Comparison of ENCODE assay signal across 8 cellular contexts in the genomic region with DNA sequence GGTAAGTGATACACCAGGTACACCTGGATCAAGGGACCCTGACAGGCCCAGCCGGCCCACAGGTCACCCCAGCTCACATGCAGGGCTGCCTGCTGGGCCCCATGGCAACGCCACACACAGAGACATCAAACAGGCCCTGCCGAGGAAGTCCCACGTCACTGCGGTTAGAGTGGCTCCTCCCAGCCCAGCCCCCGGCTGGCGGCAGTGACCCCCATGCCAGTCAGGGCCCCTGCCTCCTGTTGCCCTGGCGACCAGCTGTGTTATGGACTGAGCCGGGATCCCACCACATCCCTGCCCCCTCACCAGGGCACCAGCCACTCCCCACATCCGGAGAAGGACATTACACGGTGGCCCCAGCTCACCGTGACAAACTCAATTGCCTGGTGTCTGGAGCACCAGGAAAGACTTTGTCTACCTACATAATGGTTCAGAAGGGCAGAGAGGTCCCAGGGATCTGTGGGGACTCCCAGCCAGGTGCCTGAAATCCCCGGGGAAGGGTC. TPM values are rescaled to one million over a fixed set of nuclear protein-coding genes. Genes with fewer than 3 reads are reported as not detected.
DNase-seq lines count a peak whose midpoint lies in the region; ATAC-seq and TF ChIP-seq lines count a peak whose summit lies in the region.

No MANE protein-coding gene starts in this region.

- H3K27me3 ChIP-seq in H7 (ENCODE audit: control insufficient read depth, insufficient read depth, low read length): no peaks in the 10 kb centered on the region
- no peaks in the 10 kb centered on the region for H3K27me3 ChIP-seq in left lung

- H3K4me3 ChIP-seq in H7 (ENCODE audit: insufficient read depth, low read depth, low read length) (peak overlapping the region; percentile 61; the same call in 1 of the 2 replicates), left lung (peak overlapping the region in 1 of 2 donors; percentile 41)

- H3K27ac ChIP-seq in left lung: peak overlapping the region; percentile 98 to 99

- no peaks in the 10 kb centered on the region for H3K9me3 ChIP-seq in left lung

- DNase-seq in GM04504 (ENCODE audit: low read depth) (peak; percentile 85), H7 (peak; percentile 91), NAMALWA (ENCODE audit: low spot score) (peak; percentile 95), cerebellar cortex (ENCODE audit: low spot score) (peak; percentile 70), left lung (peak; percentile 95 to 98), NCI-H345 treated with DMSO at 0.1 percent for 48 hours (lab: John Stamatoyannopoulos, UW; ENCODE audit: unreplicated experiment) (no peak)
- DNase-seq in stimulated activated CD4-positive, alpha-beta T cell treated with anti-CD3 and anti-CD28 coated beads, Interleukin-4, amount 100 ng/mL, for 4 hours: peak; percentile 81 to 90

- H3K36me3 ChIP-seq in H7 (replicated peaks; ENCODE audit: control insufficient read depth, insufficient read depth, low read length) (no peaks in the 10 kb centered on the region), left lung (no peaks in the 10 kb centered on the region)

- TF ChIP-seq CTCF in left lung (IDR thresholded peaks at IDR 0.05): no peak

- peaks cover 33 to 84% of the 10 kb centered on the region in 2 donors for H3K4me1 ChIP-seq in left lung

- ATAC-seq in activated CD4-positive, CD25-positive, alpha-beta regulatory T cell treated with anti-CD3 and anti-CD28 coated beads, Interleukin-2, amount 50 U/mL, for 24 hours: peak; percentile 74 to 77
- ATAC-seq in left lung: peak; percentile 50

- intact Hi-C loops in left lung (cut with DNase I): no loop called here

RNA-seq across cellular contexts. Expression of gene NANOS3, which starts 30.4 kb away (rescaled TPM):
- not detected in 2 replicates for total RNA-seq in H7 (2014; rRNA removed; shearing (Covaris generic))
- total RNA-seq in left lung: 1 to 10 TPM in 1 of 2 donors, under 1 TPM in 1; 0.89 to 1.8 TPM

RNA-seq across cellular contexts. Expression of gene ZSWIM4, which starts 51.3 kb away (rescaled TPM):
- 18.3 and 21.5 TPM in 2 replicates for total RNA-seq in H7 (2014; rRNA removed; shearing (Covaris generic))
- total RNA-seq in left lung: 10 to 100 TPM in 1 of 2 donors, 1 to 10 TPM in 1; 6.6 to 14.3 TPM

RNA-seq across cellular contexts. Expression of gene BRME1, which starts 59.3 kb away (rescaled TPM):
- 3.4 and 4.1 TPM in 2 replicates for total RNA-seq in H7 (2014; rRNA removed; shearing (Covaris generic))
- total RNA-seq in left lung: 1 to 10 TPM; 3.7 to 4.2 TPM

RNA-seq across cellular contexts. Expression of gene CC2D1A, which starts 59.4 kb away (rescaled TPM):
- 22.8 and 25.0 TPM in 2 replicates for total RNA-seq in H7 (2014; rRNA removed; shearing (Covaris generic))
- total RNA-seq in left lung: 10 to 100 TPM; 30.8 to 33.7 TPM
